ENCODE assay signal across 15 cellular contexts in genomic region chr3:169399068-169399467, GRCh38.
DNase-seq lines count a peak whose midpoint lies in the region; ATAC-seq and TF ChIP-seq lines count a peak whose summit lies in the region.
"Had no signal": no experiment of that assay in that cellular context is flagged by ENCODE, and none has a peak within 500 bp of the region (broad histone marks: within the 10 kb centered on the region; RNA-seq: fewer than 3 reads in every experiment).

No MANE protein-coding gene starts in this region.

- H3K9me3 Mint-ChIP-seq in Caco-2 (ENCODE audit: unreplicated experiment): no peaks in the 10 kb centered on the region

- H3K27me3 ChIP-seq in MM.1S (replicated peaks; ENCODE audit: insufficient read depth, low read length) (no peaks in the 10 kb centered on the region), Caco-2 (replicated peaks; ENCODE audit: control insufficient read depth, insufficient read depth, low read length) (no peaks in the 10 kb centered on the region)

- no peak overlapping the region for H3K9ac ChIP-seq in MM.1S (ENCODE audit: low read length)
- H3K9ac ChIP-seq: GM23248 had no signal

- H2AFZ ChIP-seq in MM.1S (ENCODE audit: low read length): no peak overlapping the region
- H2AFZ ChIP-seq: GM23248 had no signal

- H3K4me2 ChIP-seq in MM.1S (ENCODE audit: low read depth, low read length): no peak overlapping the region

- H3K4me1 Mint-ChIP-seq in Caco-2 (ENCODE audit: low read depth, unreplicated experiment): peaks cover 16% of the 10 kb centered on the region
- H3K4me1 Mint-ChIP-seq: CD4-positive, alpha-beta memory T cell had no signal

- H3K79me2 ChIP-seq in MM.1S (ENCODE audit: low read length): no peaks in the 10 kb centered on the region

- POLR2A ChIA-PET in Caco-2 (lab: Charles Lee): no interaction called here

- H3K9me3 ChIP-seq in MM.1S (replicated peaks; ENCODE audit: insufficient read depth, low read length): no peaks in the 10 kb centered on the region
- no peaks in the 10 kb centered on the region for H3K9me3 ChIP-seq in Caco-2

- no peaks in the 10 kb centered on the region for H3K36me3 Mint-ChIP-seq in Caco-2 (ENCODE audit: insufficient read depth, unreplicated experiment)
- H3K36me3 Mint-ChIP-seq: CD4-positive, alpha-beta memory T cell had no signal

- H3K36me3 ChIP-seq in MM.1S (replicated peaks; ENCODE audit: insufficient read depth, low read length) (no peaks in the 10 kb centered on the region), Caco-2 (ENCODE audit: control insufficient read depth, insufficient read depth, low read length) (no peaks in the 10 kb centered on the region)

- no peaks in the 10 kb centered on the region for H3K9me2 ChIP-seq in MM.1S (replicated peaks; ENCODE audit: insufficient read depth, low read length)

- no peak overlapping the region for H3K27ac Mint-ChIP-seq in Caco-2 (ENCODE audit: unreplicated experiment)
- H3K27ac Mint-ChIP-seq: CD4-positive, alpha-beta memory T cell had no signal

- intact Hi-C loops in Caco-2 (cut with micrococcal nuclease; ENCODE audit: unreplicated experiment): no loop called here

- CTCF ChIA-PET in Caco-2 (lab: Charles Lee): no interaction called here

- H3K4me3 ChIP-seq in MM.1S (ENCODE audit: low read length) (no peak overlapping the region), Caco-2 (ENCODE audit: low read depth, low read length) (no peak overlapping the region)
- H3K4me3 ChIP-seq: GM23248 had no signal

- H3K4me1 ChIP-seq in MM.1S (ENCODE audit: low read length) (no peaks in the 10 kb centered on the region), Caco-2 (peaks cover 5% of the 10 kb centered on the region; the same call in 1 of the 2 replicates)

- ATAC-seq in HG02798 (IDR thresholded peaks at IDR 0.05; ENCODE audit: poor library complexity, unreplicated experiment): peak; percentile 52
- no peak for ATAC-seq in HG03139 (IDR thresholded peaks at IDR 0.05; ENCODE audit: unreplicated experiment)

- no peak overlapping the region for H3K4me3 Mint-ChIP-seq in Caco-2 (ENCODE audit: unreplicated experiment)
- H3K4me3 Mint-ChIP-seq: CD4-positive, alpha-beta memory T cell had no signal

- DNase-seq in MM.1S (peak; percentile 21), RPMI8226 (peak; percentile 13), NCI-H446 treated with DMSO at 0.1 percent for 48 hours (lab: John Stamatoyannopoulos, UW) (no peak), Caco-2 (no peak)
- no peak for DNase-seq in activated T-cell treated with anti-CD3 and anti-CD28 coated beads, Interleukin-2, amount 50 U/mL, for 48 hours
- DNase-seq: C1 segment of cervical spinal cord; CD4-positive, alpha-beta memory T cell; COR-L47; DMS153; DND-41; GM23248; H7; HCEC 1CT had no signal

- no peak overlapping the region for H3K27ac ChIP-seq in MM.1S (ENCODE audit: low read length)
- H3K27ac ChIP-seq: GM23248 had no signal

- H3F3A ChIP-seq in MM.1S (ENCODE audit: insufficient read depth, low read length): no peaks in the 10 kb centered on the region

- no peaks in the 10 kb centered on the region for H4K20me1 ChIP-seq in MM.1S (ENCODE audit: insufficient read depth, low read length)

- no TSS peak for BruUV-seq in Caco-2 (replicated peaks; lab: Mats Ljungman, UMichigan)

- H3K27me3 Mint-ChIP-seq in Caco-2 (ENCODE audit: insufficient read depth, unreplicated experiment): no peaks in the 10 kb centered on the region
- H3K27me3 Mint-ChIP-seq: CD4-positive, alpha-beta memory T cell had no signal

- TF ChIP-seq CTCF in MM.1S (IDR thresholded peaks at IDR 0.05; ENCODE audit: low read length) (no peak), Caco-2 (IDR thresholded peaks at IDR 0.05; ENCODE audit: insufficient read depth in 1 of 2, low read depth in 1 of 2, low read length in 1 of 2, severe bottlenecking in 1 of 2, unreplicated experiment in 1 of 2) (no peak)

Comparison
In these comparisons a context has a peak if more than half of its experiments do, and no peak if none do; other contexts are left out.
1. DNase-seq: peak in MM.1S (single experiment) and RPMI8226 (single experiment); none in NCI-H446 treated with DMSO at 0.1 percent for 48 hours (single experiment), Caco-2 (0 of 2) and activated T-cell treated with anti-CD3 and anti-CD28 coated beads, Interleukin-2, amount 50 U/mL, for 48 hours (0 of 2).